ENCODE assay signal across 8 cellular contexts in the genomic region with DNA sequence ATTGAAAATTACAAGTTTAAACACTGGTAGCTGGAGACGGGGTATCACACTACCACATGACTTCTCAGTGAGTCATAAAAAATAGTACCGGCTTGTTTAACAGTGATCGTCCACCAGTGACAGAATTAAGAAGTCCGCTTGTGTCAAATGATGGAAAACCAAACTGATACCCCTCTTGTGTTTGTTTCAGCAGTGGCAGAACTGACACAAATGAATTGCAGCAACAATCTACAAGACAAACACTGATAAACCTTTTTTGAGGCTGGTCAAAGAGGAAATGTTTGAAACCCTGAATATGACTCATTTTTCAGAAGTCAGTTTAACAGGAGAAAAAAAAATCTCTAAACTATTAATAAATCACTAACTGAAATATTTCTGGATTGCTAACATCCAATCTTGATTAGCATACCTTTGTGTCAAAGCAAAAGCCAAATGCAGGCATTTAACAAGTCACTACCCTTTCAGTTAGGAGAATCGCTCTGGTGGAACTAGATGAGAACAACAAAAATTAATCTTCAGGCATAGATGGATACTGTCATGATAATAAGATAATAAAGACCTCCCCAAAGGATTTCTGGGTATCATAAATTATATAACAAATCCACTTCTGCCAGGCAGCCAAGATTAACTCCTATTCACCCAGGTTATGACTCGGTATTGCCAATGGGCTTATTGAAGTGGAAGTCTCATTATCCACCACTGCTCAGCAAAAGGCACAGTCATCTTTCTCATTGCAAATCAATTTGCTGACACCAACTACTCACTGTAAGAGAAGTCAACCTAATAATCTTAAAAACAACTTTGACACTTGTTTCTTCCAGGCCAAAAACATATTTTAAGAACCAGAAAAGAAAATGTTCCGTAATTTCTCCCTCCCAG. TPM values are rescaled to one million over a fixed set of nuclear protein-coding genes. Genes with fewer than 3 reads are reported as not detected.
DNase-seq lines count a peak whose midpoint lies in the region; ATAC-seq and TF ChIP-seq lines count a peak whose summit lies in the region.

No MANE protein-coding gene starts in this region.

- H2BK5ac ChIP-seq in mesenchymal stem cell (ENCODE audit: low read depth, low read length, poor library complexity, severe bottlenecking) = no peak overlapping the region

- H3K27me3 ChIP-seq in CD4-positive, CD25-positive, alpha-beta regulatory T cell (ENCODE audit: control insufficient read depth, insufficient read depth, low read length) = no peaks in the 10 kb centered on the region
- H3K27me3 ChIP-seq in mesenchymal stem cell (ENCODE audit: control insufficient read depth in 1 of 2, insufficient read depth in 1 of 2, low read length in 2 of 2) (no peaks in the 10 kb centered on the region), BE2C (no peaks in the 10 kb centered on the region)

- no peak overlapping the region for H2AK5ac ChIP-seq in mesenchymal stem cell (ENCODE audit: low read length, severe bottlenecking)

- no peak overlapping the region for H3K14ac ChIP-seq in mesenchymal stem cell (ENCODE audit: low read length in 2 of 2)

- H3K4me1 Mint-ChIP-seq in CD4-positive, CD25-positive, alpha-beta regulatory T cell = peaks cover 21 to 48% (median 38%) of the 10 kb centered on the region in 4 donors

- peak overlapping the region in 1 of 4 donors; percentile 47 for H3K4me3 Mint-ChIP-seq in CD4-positive, CD25-positive, alpha-beta regulatory T cell

- peak overlapping the region in 2 of 3 donors; percentile 16 to 44 for H3K27ac Mint-ChIP-seq in CD4-positive, CD25-positive, alpha-beta regulatory T cell

- H4K8ac ChIP-seq in mesenchymal stem cell (ENCODE audit: low read length) = no peak overlapping the region

- H3K36me3 ChIP-seq in CD4-positive, CD25-positive, alpha-beta regulatory T cell (ENCODE audit: control insufficient read depth, insufficient read depth, low read length) = no peaks in the 10 kb centered on the region
- H3K36me3 ChIP-seq in mesenchymal stem cell (ENCODE audit: control insufficient read depth in 1 of 2, insufficient read depth in 2 of 2, low read depth in 1 of 2, low read length in 2 of 2) (peaks cover 0 to 16% of the 10 kb centered on the region in 2 experiments), BE2C (no peaks in the 10 kb centered on the region; the same call in 1 of the 2 replicates)

- no peak overlapping the region for H3K27ac ChIP-seq in CD4-positive, CD25-positive, alpha-beta regulatory T cell (ENCODE audit: insufficient read depth, low read length, poor library complexity, severe bottlenecking)
- peak overlapping the region; percentile 96 for H3K27ac ChIP-seq in mesenchymal stem cell (ENCODE audit: low read length, poor library complexity, severe bottlenecking)

- no peak overlapping the region for H3K18ac ChIP-seq in mesenchymal stem cell (ENCODE audit: low read depth in 1 of 2, low read length in 2 of 2)

- peaks cover 8% of the 10 kb centered on the region for H3K36me3 Mint-ChIP-seq in CD4-positive, CD25-positive, alpha-beta regulatory T cell

- H2BK15ac ChIP-seq in mesenchymal stem cell (ENCODE audit: low read depth, poor library complexity, severe bottlenecking) = no peak overlapping the region

- no peak overlapping the region for H2BK120ac ChIP-seq in mesenchymal stem cell (ENCODE audit: low read depth, low read length)

- H4K91ac ChIP-seq in mesenchymal stem cell (ENCODE audit: low read length) = no peak overlapping the region

- no peak overlapping the region for H2AFZ ChIP-seq in mesenchymal stem cell (ENCODE audit: low read depth, low read length)

- no peak overlapping the region for H3K23ac ChIP-seq in mesenchymal stem cell (ENCODE audit: low read length in 2 of 2)

- no peaks in the 10 kb centered on the region for H3K79me1 ChIP-seq in mesenchymal stem cell (replicated peaks; ENCODE audit: low read length, poor library complexity, severe bottlenecking)

- peak overlapping the region; percentile 73 for H3K4me2 ChIP-seq in mesenchymal stem cell (ENCODE audit: low read length, poor library complexity, severe bottlenecking)

- H3K4me1 ChIP-seq in CD4-positive, CD25-positive, alpha-beta regulatory T cell (ENCODE audit: control insufficient read depth, insufficient read depth, low read length, poor library complexity, severe bottlenecking) = peaks cover 19% of the 10 kb centered on the region
- peaks cover 11% of the 10 kb centered on the region for H3K4me1 ChIP-seq in mesenchymal stem cell (ENCODE audit: control insufficient read depth, insufficient read depth, low read depth, low read length)
- H3K4me1 ChIP-seq in BE2C = peaks cover 5% of the 10 kb centered on the region; the same call in 1 of the 2 replicates

- H3K9me3 Mint-ChIP-seq in CD4-positive, CD25-positive, alpha-beta regulatory T cell = no peaks in the 10 kb centered on the region

- H3K27me3 Mint-ChIP-seq in CD4-positive, CD25-positive, alpha-beta regulatory T cell = peaks cover 4% of the 10 kb centered on the region

- no peak for ATAC-seq in CD4-positive, CD25-positive, alpha-beta regulatory T cell (ENCODE audit: low read depth in 2 of 2)
- ATAC-seq in HG02610 (IDR thresholded peaks at IDR 0.05; ENCODE audit: unreplicated experiment) = peak; percentile 43

- 16% methylated on average over 5 of the region's 7 CpGs for WGBS in mesenchymal stem cell

- H3K4me3 ChIP-seq in CD4-positive, CD25-positive, alpha-beta regulatory T cell (ENCODE audit: low read depth, low read length) = peak overlapping the region; percentile 22
- H3K4me3 ChIP-seq in mesenchymal stem cell (ENCODE audit: insufficient read depth in 1 of 2, low read depth in 1 of 2, low read length in 2 of 2) (peak overlapping the region in 1 of 2 experiments; percentile 11), BE2C (ENCODE audit: low read depth, low read length) (no peak overlapping the region)

- peak in 1 of 3 donors; percentile 13 for DNase-seq in CD4-positive, CD25-positive, alpha-beta regulatory T cell
- DNase-seq in astrocyte of the hippocampus (ENCODE audit: low read depth, low spot score) (peak; percentile 52), mesenchymal stem cell (peak; percentile 71), NCI-H2107 (lab: John Stamatoyannopoulos, UW) (no peak), GDM1 (lab: John Stamatoyannopoulos, UW) (no peak), BE2C (no peak), LoVo (ENCODE audit: low spot score) (no peak)

- no peak overlapping the region for H2BK12ac ChIP-seq in mesenchymal stem cell (ENCODE audit: low read length in 2 of 2)

- TF ChIP-seq CTCF in BE2C (IDR thresholded peaks at IDR 0.05; ENCODE audit: low read depth, low read length) = no peak

- no peak overlapping the region for H3K4ac ChIP-seq in mesenchymal stem cell (ENCODE audit: low read depth in 1 of 2, low read length in 2 of 2)

- H3K9me3 ChIP-seq in CD4-positive, CD25-positive, alpha-beta regulatory T cell (ENCODE audit: control insufficient read depth in 2 of 2, low read length in 2 of 2) = no peaks in the 10 kb centered on the region
- H3K9me3 ChIP-seq in mesenchymal stem cell (ENCODE audit: control insufficient read depth, low read length) (no peaks in the 10 kb centered on the region), BE2C (no peaks in the 10 kb centered on the region)

- H3K9ac ChIP-seq in mesenchymal stem cell (ENCODE audit: low read length) = peak overlapping the region; percentile 67

RNA-seq across cellular contexts. Expression of a gene that starts 20.7 kb away (rescaled TPM):
- 4.8 TPM for total RNA-seq in CD4-positive, CD25-positive, alpha-beta regulatory T cell
- 1 to 10 TPM in 3 of 4 donors, under 1 TPM in 1; 0.52 to 2.2 (median 1.5) TPM for polyA plus RNA-seq in CD4-positive, CD25-positive, alpha-beta regulatory T cell
- polyA plus RNA-seq in mesenchymal stem cell (2013, experiment 1 of 2) = 7.9 TPM
- polyA plus RNA-seq in mesenchymal stem cell (2013, experiment 2 of 2) = 8.2 TPM
- polyA plus RNA-seq in BE2C (2012; ENCODE audit: insufficient read depth, insufficient read length, low read depth) = 7.5 TPM

RNA-seq across cellular contexts. Expression of a gene that starts 21.2 kb away (rescaled TPM):
- total RNA-seq in CD4-positive, CD25-positive, alpha-beta regulatory T cell = 15.5 TPM
- 10 to 100 TPM; 49.8 to 56.1 (median 53.4) TPM for polyA plus RNA-seq in CD4-positive, CD25-positive, alpha-beta regulatory T cell
- polyA plus RNA-seq in mesenchymal stem cell (2013, experiment 1 of 2) = 17.2 TPM
- 14.6 TPM for polyA plus RNA-seq in mesenchymal stem cell (2013, experiment 2 of 2)
- polyA plus RNA-seq in BE2C (2012; ENCODE audit: insufficient read depth, insufficient read length, low read depth) = 17.4 TPM

Comparison
In these comparisons a context has a peak if more than half of its experiments do, and no peak if none do; other contexts are left out.
1. DNase-seq: peak in astrocyte of the hippocampus (single experiment) and mesenchymal stem cell (single experiment); none in NCI-H2107 (single experiment), GDM1 (single experiment), BE2C (single experiment) and LoVo (single experiment).